18 cellular contexts compared by ENCODE assay signal in the genomic region with DNA sequence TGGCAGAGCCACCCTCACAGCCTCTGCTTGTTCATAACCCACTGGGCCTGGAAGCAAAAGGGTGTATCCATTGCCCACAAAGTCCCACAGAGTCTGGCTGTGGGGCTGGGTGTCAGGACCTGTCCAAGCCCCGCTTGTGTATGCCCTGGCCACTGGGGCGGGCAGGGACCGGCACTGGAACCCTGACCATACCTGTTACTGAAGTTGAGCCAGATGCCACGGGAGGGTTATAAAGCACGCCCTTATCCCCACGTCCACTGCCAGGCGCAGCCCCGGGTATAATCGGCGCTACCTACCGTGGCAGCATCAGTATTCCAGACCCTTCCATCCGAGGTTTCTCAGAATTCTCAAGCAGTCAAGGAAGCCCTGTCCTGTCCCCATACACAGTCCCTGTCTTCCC. TPM values are rescaled to one million over a fixed set of nuclear protein-coding genes. Genes with fewer than 3 reads are reported as not detected.
A peak's percentile ranks its signal among the peaks of the same experiment; 100 is the strongest.
DNase-seq lines count a peak whose midpoint lies in the region; ATAC-seq, FAIRE-seq and TF ChIP-seq lines count a peak whose summit lies in the region.
"Had no signal": no experiment of that assay in that cellular context is flagged by ENCODE, and none has a peak within 500 bp of the region (broad histone marks: within the 10 kb centered on the region; RNA-seq: fewer than 3 reads in every experiment).

No MANE protein-coding gene starts in this region.

- H3K79me2 ChIP-seq in HepG2 (ENCODE audit: insufficient read depth, low read length): no peaks in the 10 kb centered on the region

- H3K27me3 Mint-ChIP-seq in stimulated activated memory B cell treated with anti-CD40 and anti-IgM and Interleukin-4, amounts not matched to agents 10 μg/mL and 1 μg/mL and 100 μg/mL, for 72 hours: peaks cover 12% of the 10 kb centered on the region
- H3K27me3 Mint-ChIP-seq in activated naive CD8-positive, alpha-beta T cell treated with anti-CD3 and anti-CD28 coated beads, Interleukin-2, amount 50 U/mL, for 24 hours: peaks cover 4% of the 10 kb centered on the region

- CTCF ChIA-PET in HepG2 (lab: Yijun Ruan, JAX; ENCODE audit: low intra/inter-chr PET ratio, low total read pairs): no interaction called here

- POLR2A ChIA-PET in HepG2 (lab: Yijun Ruan, JAX): no interaction called here

- ATAC-seq in right lobe of liver (peak in 3 of 4 donors; percentile 4 to 18 (median 9)), HepG2 (no peak), esophagus mucosa (no peak)
- ATAC-seq in stimulated activated memory B cell treated with anti-CD40 and anti-IgM and Interleukin-4, amounts not matched to agents 10 μg/mL and 1 μg/mL and 100 μg/mL, for 72 hours: peak; percentile 40
- no peak for ATAC-seq in activated naive CD8-positive, alpha-beta T cell treated with anti-CD3 and anti-CD28 coated beads, Interleukin-2, amount 50 U/mL, for 24 hours

- H3K27ac Mint-ChIP-seq in stimulated activated memory B cell treated with anti-CD40 and anti-IgM and Interleukin-4, amounts not matched to agents 10 μg/mL and 1 μg/mL and 100 μg/mL, for 72 hours: no peak overlapping the region
- H3K27ac Mint-ChIP-seq in activated naive CD8-positive, alpha-beta T cell treated with anti-CD3 and anti-CD28 coated beads, Interleukin-2, amount 50 U/mL, for 24 hours: no peak overlapping the region
- H3K27ac Mint-ChIP-seq: CD4-positive, alpha-beta memory T cell had no signal

- DNase-seq in right lobe of liver (no peak), HepG2 (ENCODE audit: low spot score) (no peak), NT2/D1 (ENCODE audit: low read depth, low spot score) (no peak)
- DNase-seq in activated naive CD8-positive, alpha-beta T cell treated with anti-CD3 and anti-CD28 coated beads, Interleukin-2, amount 50 U/mL, for 24 hours: no peak
- DNase-seq: 8988T; C1 segment of cervical spinal cord; Calu3; CD4-positive, alpha-beta memory T cell; COR-L47; DMS53; DMS79 treated with DMSO at 0.1 percent for 48 hours; GF-D8; GM23248; HCEC 1CT had no signal

- H3K4me1 ChIP-seq in right lobe of liver (no peaks in the 10 kb centered on the region), HepG2 (ENCODE audit: insufficient read depth, low read length) (no peaks in the 10 kb centered on the region), NT2/D1 (ENCODE audit: insufficient read depth, insufficient read length) (peaks cover 6% of the 10 kb centered on the region)

- H3K9ac ChIP-seq in HepG2 (ENCODE audit: insufficient read depth, low read depth, low read length) (no peak overlapping the region), NT2/D1 (ENCODE audit: insufficient read length, low read depth) (peak overlapping the region; percentile 18)
- H3K9ac ChIP-seq: GM23248 had no signal

- H3K36me3 ChIP-seq in right lobe of liver (no peaks in the 10 kb centered on the region), HepG2 (replicated peaks in 1 of 2; ENCODE audit: control insufficient read depth in 1 of 2, insufficient read depth in 2 of 2, low read length in 2 of 2) (no peaks in the 10 kb centered on the region), NT2/D1 (ENCODE audit: insufficient read depth, insufficient read length, low read length) (no peaks in the 10 kb centered on the region)

- no CpG with 5 or more reads among the region's 12 CpGs for WGBS in right lobe of liver (ENCODE audit: insufficient coverage, low coverage, low lambda C conversion rate, missing lambda C conversion rate)
- WGBS in HepG2 (ENCODE audit: low lambda C conversion rate): 73% methylated on average over 7 of the region's 12 CpGs

- H3K27ac ChIP-seq in right lobe of liver (no peak overlapping the region), HepG2 (ENCODE audit: extremely low read length, insufficient read depth, low read length) (no peak overlapping the region)
- H3K27ac ChIP-seq: GM23248 had no signal

- in situ Hi-C loops in HepG2 (cut with HindIII; ENCODE audit: extremely low pct_ligation_motif_present, low pct_unique_long_range_greater_than_20kb): no loop called here

- TF ChIP-seq POLR2A in right lobe of liver (IDR thresholded peaks at IDR 0.05): no peak
- TF ChIP-seq POLR2A in HepG2 (IDR thresholded peaks at IDR 0.05; ENCODE audit: insufficient read depth in 1 of 2, low read depth in 2 of 2, low read length in 2 of 2): no peak

- intact Hi-C loops in right lobe of liver (cut with DNase I) (no loop called here), HepG2 (cut with micrococcal nuclease; ENCODE audit: unreplicated experiment) (no loop called here)

- no peak for FAIRE-seq in HepG2 (lab: Jason Lieb, UNC)
- FAIRE-seq: GM12891, H1 had no signal

- TF ChIP-seq EP300 in HepG2 (IDR thresholded peaks at IDR 0.05; ENCODE audit: low read depth in 2 of 2, low read length in 2 of 2) (no peak), HepG2 (CRISPR knock-in tag; IDR thresholded peaks at IDR 0.05; ENCODE audit: borderline replicate concordance) (no peak)

- H3K4me3 ChIP-seq in right lobe of liver (no peak overlapping the region), HepG2 (replicated peaks in 1 of 3; ENCODE audit: insufficient read depth in 1 of 3, low read depth in 2 of 3, low read length in 3 of 3) (no peak overlapping the region), NT2/D1 (ENCODE audit: insufficient read length, low read depth) (no peak overlapping the region)
- H3K4me3 ChIP-seq: GM23248 had no signal

- no peaks in the 10 kb centered on the region for H3K9me3 ChIP-seq in right lobe of liver
- H3K9me3 ChIP-seq in HepG2 (ENCODE audit: low read length): no peaks in the 10 kb centered on the region
- no peaks in the 10 kb centered on the region; the same call in 1 of the 2 replicates for H3K9me3 ChIP-seq in NT2/D1 (ENCODE audit: insufficient read depth, low read length)

- no peak overlapping the region for H3K4me2 ChIP-seq in HepG2 (ENCODE audit: low read depth, low read length)

- H3K36me3 Mint-ChIP-seq in stimulated activated memory B cell treated with anti-CD40 and anti-IgM and Interleukin-4, amounts not matched to agents 10 μg/mL and 1 μg/mL and 100 μg/mL, for 72 hours: no peaks in the 10 kb centered on the region
- no peaks in the 10 kb centered on the region for H3K36me3 Mint-ChIP-seq in activated naive CD8-positive, alpha-beta T cell treated with anti-CD3 and anti-CD28 coated beads, Interleukin-2, amount 50 U/mL, for 24 hours (ENCODE audit: low read depth)
- H3K36me3 Mint-ChIP-seq: CD4-positive, alpha-beta memory T cell had no signal

- no peaks in the 10 kb centered on the region for H4K20me1 ChIP-seq in HepG2 (ENCODE audit: insufficient read depth, low read length)

- no peaks in the 10 kb centered on the region for H3K4me1 Mint-ChIP-seq in stimulated activated memory B cell treated with anti-CD40 and anti-IgM and Interleukin-4, amounts not matched to agents 10 μg/mL and 1 μg/mL and 100 μg/mL, for 72 hours
- H3K4me1 Mint-ChIP-seq in activated naive CD8-positive, alpha-beta T cell treated with anti-CD3 and anti-CD28 coated beads, Interleukin-2, amount 50 U/mL, for 24 hours: no peaks in the 10 kb centered on the region

- BruUV-seq in HepG2 (replicated peaks; lab: Mats Ljungman, UMichigan): no TSS peak

- no peak overlapping the region for H2AFZ ChIP-seq in HepG2 (ENCODE audit: low read length)
- H2AFZ ChIP-seq: GM23248 had no signal

- no peak overlapping the region for H3K4me3 Mint-ChIP-seq in stimulated activated memory B cell treated with anti-CD40 and anti-IgM and Interleukin-4, amounts not matched to agents 10 μg/mL and 1 μg/mL and 100 μg/mL, for 72 hours
- no peak overlapping the region for H3K4me3 Mint-ChIP-seq in activated naive CD8-positive, alpha-beta T cell treated with anti-CD3 and anti-CD28 coated beads, Interleukin-2, amount 50 U/mL, for 24 hours
- H3K4me3 Mint-ChIP-seq: CD4-positive, alpha-beta memory T cell had no signal

- no peaks in the 10 kb centered on the region for H3K27me3 ChIP-seq in right lobe of liver
- H3K27me3 ChIP-seq in HepG2 (ENCODE audit: control insufficient read depth in 1 of 2, insufficient read depth in 2 of 2, low read length in 2 of 2): peaks cover 0 to 4% of the 10 kb centered on the region in 2 experiments; a peak in 2 of 5 replicates
- no peaks in the 10 kb centered on the region for H3K27me3 ChIP-seq in NT2/D1 (ENCODE audit: insufficient read depth, insufficient read length)

- no peak for TF ChIP-seq CTCF in right lobe of liver (IDR thresholded peaks at IDR 0.05)
- no peak for TF ChIP-seq CTCF in HepG2 (CRISPR knock-in tag; IDR thresholded peaks at IDR 0.05)

- no peaks in the 10 kb centered on the region for H3K9me3 Mint-ChIP-seq in stimulated activated memory B cell treated with anti-CD40 and anti-IgM and Interleukin-4, amounts not matched to agents 10 μg/mL and 1 μg/mL and 100 μg/mL, for 72 hours
- no peaks in the 10 kb centered on the region for H3K9me3 Mint-ChIP-seq in activated naive CD8-positive, alpha-beta T cell treated with anti-CD3 and anti-CD28 coated beads, Interleukin-2, amount 50 U/mL, for 24 hours
- H3K9me3 Mint-ChIP-seq: CD4-positive, alpha-beta memory T cell had no signal

- no peak for TF ChIP-seq RAD21 in HepG2 (CRISPR knock-in tag; IDR thresholded peaks at IDR 0.05)

TF ChIP-seq in HepG2, 621 proteins besides CTCF, POLR2A, EP300 and RAD21 (continues in another document):
- TF ChIP-seq NPAS2 (CRISPR knock-in tag; IDR thresholded peaks at IDR 0.05; ENCODE audit: borderline replicate concordance): no peak
- no peak for TF ChIP-seq ZNF672 (CRISPR knock-in tag; IDR thresholded peaks at IDR 0.05)

RNA-seq across cellular contexts. Expression of a gene that starts 40.8 kb away (rescaled TPM):
- total RNA-seq in right lobe of liver (10 to 100 TPM in 1 of 6 experiments, 1 to 10 TPM in 5; 4.2 to 14.8 (median 7.0) TPM), HepG2 (2016; rRNA removed; fragmentation: Illumina TruSeq; extraction: Trizol) (12.7 and 20.8 TPM in 2 replicates), esophagus mucosa (9.2 TPM)
- 4.6 and 5.4 TPM in 2 replicates for total RNA-seq in HepG2 (2016; cell fraction: cytosol; rRNA removed; fragmentation: Illumina TruSeq; extraction: Trizol; ENCODE audit: low read depth)
- total RNA-seq in HepG2 (2016; cell fraction: insoluble cytoplasmic fraction; rRNA removed; fragmentation: Illumina TruSeq; extraction: Trizol): 11.4 and 21.0 TPM in 2 replicates
- total RNA-seq in HepG2 (2016; cell fraction: membrane; rRNA removed; fragmentation: Illumina TruSeq; extraction: Trizol): 20.1 and 22.4 TPM in 2 replicates
- total RNA-seq in HepG2 (2016; cell fraction: nucleus; rRNA removed; fragmentation: Illumina TruSeq; extraction: Trizol): 11.4 and 16.8 TPM in 2 replicates
- 11.3 and 15.8 TPM in 2 replicates for polyA plus RNA-seq in HepG2 (2011; rRNA removed)
- 13.8 and 16.9 TPM in 2 replicates for polyA plus RNA-seq in HepG2 (2011; cell fraction: cytosol; rRNA removed)
- polyA plus RNA-seq in HepG2 (2011; cell fraction: nucleus; rRNA removed): 38.7 and 41.4 TPM in 2 replicates
- polyA plus RNA-seq in HepG2 (2012): 7.6 and 12.3 TPM in 2 replicates
- polyA plus RNA-seq in HepG2 (2016; cell fraction: cytosol; fragmentation: Illumina TruSeq; extraction: Trizol; ENCODE audit: low read depth): 4.7 and 5.7 TPM in 2 replicates
- 15.8 and 19.6 TPM in 2 replicates for polyA plus RNA-seq in HepG2 (2016; cell fraction: insoluble cytoplasmic fraction; fragmentation: Illumina TruSeq; extraction: Trizol; ENCODE audit: low read depth)
- 18.1 and 18.8 TPM in 2 replicates for polyA plus RNA-seq in HepG2 (2016; cell fraction: membrane; fragmentation: Illumina TruSeq; extraction: Trizol; ENCODE audit: low read depth)
- 31.9 and 34.8 TPM in 2 replicates for polyA plus RNA-seq in HepG2 (2016; cell fraction: nucleus; fragmentation: Illumina TruSeq; extraction: Trizol; ENCODE audit: insufficient read depth, low read depth)
- 1.6 and 19.4 TPM in 2 replicates for polyA minus RNA-seq in HepG2 (2011; rRNA and poly(A)+ RNA removed; ENCODE audit: low replicate concordance)
- polyA minus RNA-seq in HepG2 (2011; cell fraction: cytosol; rRNA and poly(A)+ RNA removed): 7.2 and 10.0 TPM in 2 replicates
- polyA minus RNA-seq in HepG2 (2011; cell fraction: nucleus; rRNA and poly(A)+ RNA removed): 6.4 and 9.7 TPM in 2 replicates

Comparison
In these comparisons a context has a peak if more than half of its experiments do, and no peak if none do; other contexts are left out.
1. ATAC-seq: peak in right lobe of liver (3 of 4) and stimulated activated memory B cell treated with anti-CD40 and anti-IgM and Interleukin-4, amounts not matched to agents 10 μg/mL and 1 μg/mL and 100 μg/mL, for 72 hours (single experiment); none in HepG2 (single experiment), esophagus mucosa (single experiment) and activated naive CD8-positive, alpha-beta T cell treated with anti-CD3 and anti-CD28 coated beads, Interleukin-2, amount 50 U/mL, for 24 hours (single experiment).